Comparison of ENCODE assay signal across 12 cellular contexts in genomic region chr6:108453601-108454157, GRCh38.
DNase-seq lines count a peak whose midpoint lies in the region; ATAC-seq lines count a peak whose summit lies in the region.
"Had no signal": no experiment of that assay in that cellular context is flagged by ENCODE, and none has a peak within 500 bp of the region (broad histone marks: within the 10 kb centered on the region; RNA-seq: fewer than 3 reads in every experiment).

No MANE protein-coding gene starts in this region.

- H3K4me3 ChIP-seq in adipocyte (ENCODE audit: low read length) = peak overlapping the region; percentile 30
- H3K4me3 ChIP-seq: PC-9, thoracic aorta had no signal

- H3K27me3 Mint-ChIP-seq in stimulated activated naive CD8-positive, alpha-beta T cell treated with anti-CD3 and anti-CD28 coated beads, Interleukin-15, Interleukin-2, amounts not matched to agents 100 ng/mL and 50 ng/mL, for 24 hours = no peaks in the 10 kb centered on the region
- H3K27me3 Mint-ChIP-seq: central memory CD8-positive, alpha-beta T cell had no signal

- H3K4me3 Mint-ChIP-seq in stimulated activated naive CD8-positive, alpha-beta T cell treated with anti-CD3 and anti-CD28 coated beads, Interleukin-15, Interleukin-2, amounts not matched to agents 100 ng/mL and 50 ng/mL, for 24 hours = peak overlapping the region; percentile 4
- H3K4me3 Mint-ChIP-seq: central memory CD8-positive, alpha-beta T cell had no signal

- no peak overlapping the region for H3K27ac Mint-ChIP-seq in stimulated activated naive CD8-positive, alpha-beta T cell treated with anti-CD3 and anti-CD28 coated beads, Interleukin-15, Interleukin-2, amounts not matched to agents 100 ng/mL and 50 ng/mL, for 24 hours

- no peaks in the 10 kb centered on the region for H3K36me3 ChIP-seq in adipocyte (ENCODE audit: control insufficient read depth, insufficient read depth, low read length, severe bottlenecking)
- H3K36me3 ChIP-seq: thoracic aorta had no signal

- ATAC-seq in stimulated activated naive CD8-positive, alpha-beta T cell treated with anti-CD3 and anti-CD28 coated beads, Interleukin-15, Interleukin-2, amounts not matched to agents 100 U/mL and 50 U/mL, for 24 hours = no peak
- ATAC-seq in GM18519 (IDR thresholded peaks at IDR 0.05; ENCODE audit: low FRiP score, unreplicated experiment) (no peak), HG03342 (IDR thresholded peaks at IDR 0.05; ENCODE audit: unreplicated experiment) (no peak), HG02571 (IDR thresholded peaks at IDR 0.05; ENCODE audit: unreplicated experiment) (no peak), GM21717 (IDR thresholded peaks at IDR 0.05; ENCODE audit: unreplicated experiment) (no peak)

- no peaks in the 10 kb centered on the region for H3K36me3 Mint-ChIP-seq in stimulated activated naive CD8-positive, alpha-beta T cell treated with anti-CD3 and anti-CD28 coated beads, Interleukin-15, Interleukin-2, amounts not matched to agents 100 ng/mL and 50 ng/mL, for 24 hours (ENCODE audit: low read depth)

- no peaks in the 10 kb centered on the region for H3K9me3 Mint-ChIP-seq in stimulated activated naive CD8-positive, alpha-beta T cell treated with anti-CD3 and anti-CD28 coated beads, Interleukin-15, Interleukin-2, amounts not matched to agents 100 ng/mL and 50 ng/mL, for 24 hours
- H3K9me3 Mint-ChIP-seq: central memory CD8-positive, alpha-beta T cell had no signal

- H3K27me3 ChIP-seq in adipocyte (replicated peaks; ENCODE audit: control insufficient read depth, insufficient read depth, low read length) = no peaks in the 10 kb centered on the region

- H3K9ac ChIP-seq in adipocyte (ENCODE audit: low read length) = no peak overlapping the region

- H3K4me1 ChIP-seq in adipocyte (ENCODE audit: control insufficient read depth, insufficient read depth, low read length) = peaks cover 21% of the 10 kb centered on the region

- DNase-seq in stimulated activated naive CD8-positive, alpha-beta T cell treated with anti-CD3 and anti-CD28 coated beads, Interleukin-15, Interleukin-2, amounts not matched to agents 100 U/mL and 50 U/mL, for 24 hours = no peak
- DNase-seq in adipocyte (ENCODE audit: low read depth) (no peak), islet precursor cell (peak; percentile 58)
- DNase-seq: activated CD4-positive, alpha-beta T cell treated with anti-CD3 and anti-CD28 coated beads, Interleukin-2, amount 50 U/mL, for 48 hours; PC-9 had no signal

- H3K9me3 ChIP-seq in adipocyte (ENCODE audit: control insufficient read depth, low read length) = no peaks in the 10 kb centered on the region
- H3K9me3 ChIP-seq: thoracic aorta had no signal

- peaks cover 8% of the 10 kb centered on the region for H3K4me1 Mint-ChIP-seq in stimulated activated naive CD8-positive, alpha-beta T cell treated with anti-CD3 and anti-CD28 coated beads, Interleukin-15, Interleukin-2, amounts not matched to agents 100 ng/mL and 50 ng/mL, for 24 hours (ENCODE audit: low read depth)
- H3K4me1 Mint-ChIP-seq: central memory CD8-positive, alpha-beta T cell had no signal
